ENCODE assay signal across 1 cellular context in the genomic region with DNA sequence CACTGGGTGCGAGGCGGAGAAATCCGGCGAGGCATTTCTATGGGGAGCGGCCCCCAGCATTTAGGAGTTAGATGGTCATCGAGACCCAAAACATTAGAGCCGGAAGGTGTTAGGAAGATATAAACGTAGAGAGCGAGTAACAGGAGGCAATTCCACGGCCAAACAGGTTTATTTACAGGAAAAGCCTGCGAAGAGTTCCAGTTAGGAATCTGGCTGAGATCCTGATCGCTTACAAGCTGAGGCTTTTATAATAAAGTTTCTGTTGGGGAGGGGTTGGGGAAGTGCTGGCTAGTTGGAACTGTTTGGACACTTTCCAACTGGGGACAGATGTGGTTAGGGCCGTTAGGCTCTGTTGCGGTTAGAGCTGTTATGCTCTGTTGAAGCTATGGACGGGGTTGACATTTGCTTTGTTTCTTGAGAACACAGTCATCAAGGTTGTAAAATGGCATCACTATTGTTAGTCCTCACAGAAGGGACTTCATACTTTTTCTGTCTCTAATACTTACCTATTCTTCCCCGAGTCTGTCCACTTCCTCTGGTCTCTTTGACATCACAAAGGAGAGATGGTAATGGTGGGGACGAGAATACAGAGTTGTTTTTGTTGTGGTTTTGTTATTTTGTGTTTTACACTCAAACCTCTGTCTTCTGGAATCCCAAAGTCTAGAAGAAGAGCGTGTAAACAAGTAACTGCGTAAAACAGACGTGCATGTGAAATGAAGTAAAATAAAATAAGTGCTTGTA.
TF ChIP-seq lines count a peak whose summit lies in the region.

No MANE protein-coding gene starts in this region.

TF ChIP-seq in HEK293, 187 proteins besides CTCF, POLR2A, EP300 and RAD21 (continued from another document):
- TF ChIP-seq, protein P1, sequence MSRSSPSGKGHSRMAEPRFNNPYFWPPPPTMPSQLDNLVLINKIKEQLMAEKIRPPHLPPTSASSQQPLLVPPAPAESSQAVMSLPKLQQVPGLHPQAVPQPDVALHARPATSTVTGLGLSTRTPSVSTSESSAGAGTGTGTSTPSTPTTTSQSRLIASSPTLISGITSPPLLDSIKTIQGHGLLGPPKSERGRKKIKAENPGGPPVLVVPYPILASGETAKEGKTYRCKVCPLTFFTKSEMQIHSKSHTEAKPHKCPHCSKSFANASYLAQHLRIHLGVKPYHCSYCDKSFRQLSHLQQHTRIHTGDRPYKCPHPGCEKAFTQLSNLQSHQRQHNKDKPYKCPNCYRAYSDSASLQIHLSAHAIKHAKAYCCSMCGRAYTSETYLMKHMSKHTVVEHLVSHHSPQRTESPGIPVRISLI (tag by site-specific recombination; IDR thresholded peaks at IDR 0.05): no peak
- TF ChIP-seq ZNF610 (tag by site-specific recombination; IDR thresholded peaks at IDR 0.05; ENCODE audit: borderline replicate concordance): no peak
- TF ChIP-seq ZSCAN16 (tag by site-specific recombination; IDR thresholded peaks at IDR 0.05): no peak
- no peak for TF ChIP-seq ZFP41 (tag by site-specific recombination; IDR thresholded peaks at IDR 0.05; ENCODE audit: borderline replicate concordance)
- TF ChIP-seq SP7 (tag by site-specific recombination; IDR thresholded peaks at IDR 0.05): no peak
- TF ChIP-seq ZNF600 (tag by site-specific recombination; IDR thresholded peaks at IDR 0.05): peak; percentile 87
- TF ChIP-seq ZNF133 (tag by site-specific recombination; IDR thresholded peaks at IDR 0.05): no peak
- TF ChIP-seq ZNF169 (tag by site-specific recombination; IDR thresholded peaks at IDR 0.05): no peak
- no peak for TF ChIP-seq ZNF571 (tag by site-specific recombination; IDR thresholded peaks at IDR 0.05)
- TF ChIP-seq OVOL3 (tag by site-specific recombination; IDR thresholded peaks at IDR 0.05): peak; percentile 91; the same call in 1 of the 2 replicates
- TF ChIP-seq ZNF629 (tag by site-specific recombination; IDR thresholded peaks at IDR 0.05): no peak
- TF ChIP-seq ZEB2 (tag by site-specific recombination; IDR thresholded peaks at IDR 0.05): no peak
- no peak for TF ChIP-seq ZNF670 (tag by site-specific recombination; IDR thresholded peaks at IDR 0.05; ENCODE audit: low read depth)
- TF ChIP-seq ZNF530 (tag by site-specific recombination; IDR thresholded peaks at IDR 0.05; ENCODE audit: low read depth): no peak
- TF ChIP-seq SP2 (tag by site-specific recombination; IDR thresholded peaks at IDR 0.05): no peak
- TF ChIP-seq ZNF473 (tag by site-specific recombination; IDR thresholded peaks at IDR 0.05): no peak
- 0 out of 2 replicates have a peak, but pooled peaks have one; percentile 19 for TF ChIP-seq ZSCAN30 (tag by site-specific recombination; IDR thresholded peaks at IDR 0.05)
- no peak for TF ChIP-seq ZNF48 (tag by site-specific recombination; IDR thresholded peaks at IDR 0.05)
- no peak for TF ChIP-seq ZNF623 (tag by site-specific recombination; IDR thresholded peaks at IDR 0.05)
- TF ChIP-seq GLIS1 (tag by site-specific recombination; IDR thresholded peaks at IDR 0.05): no peak
- no peak for TF ChIP-seq ZNF202 (tag by site-specific recombination; IDR thresholded peaks at IDR 0.05; ENCODE audit: borderline replicate concordance)
- TF ChIP-seq MZF1 (tag by site-specific recombination; IDR thresholded peaks at IDR 0.05; ENCODE audit: borderline replicate concordance): 0 out of 2 replicates have a peak, but pooled peaks have one; percentile 56
- TF ChIP-seq ZNF449 (tag by site-specific recombination; IDR thresholded peaks at IDR 0.05): 0 out of 2 replicates have a peak, but pooled peaks have one; percentile 11
- TF ChIP-seq ZNF354C (tag by site-specific recombination; IDR thresholded peaks at IDR 0.05; ENCODE audit: borderline replicate concordance, low read depth): no peak
- no peak for TF ChIP-seq ZFHX2 (tag by site-specific recombination; conservative IDR thresholded peaks at IDR 0.05)
- no peak for TF ChIP-seq HOXC10 (CRISPR knock-in tag; IDR thresholded peaks at IDR 0.05)
- 0 out of 2 replicates have a peak, but pooled peaks have one; percentile 32 for TF ChIP-seq GLIS2 (tag by site-specific recombination; IDR thresholded peaks at IDR 0.05)
- TF ChIP-seq ZNF777 (tag by site-specific recombination; IDR thresholded peaks at IDR 0.05; ENCODE audit: borderline replicate concordance): no peak
- TF ChIP-seq YY1 (tag by site-specific recombination; IDR thresholded peaks at IDR 0.05): peak; percentile 16; the same call in 1 of the 2 replicates
- TF ChIP-seq ZNF624 (tag by site-specific recombination; IDR thresholded peaks at IDR 0.05): no peak
- TF ChIP-seq ZNF24 (tag by site-specific recombination; IDR thresholded peaks at IDR 0.05): 0 out of 2 replicates have a peak, but pooled peaks have one; percentile 18
- no peak for TF ChIP-seq ZNF488 (tag by site-specific recombination; IDR thresholded peaks at IDR 0.05)
- TF ChIP-seq ZNF112 (tag by site-specific recombination; IDR thresholded peaks at IDR 0.05): no peak
- TF ChIP-seq ZNF518A (tag by site-specific recombination; conservative IDR thresholded peaks at IDR 0.05; ENCODE audit: low read depth): no peak
- no peak for TF ChIP-seq GLI4 (tag by site-specific recombination; IDR thresholded peaks at IDR 0.05)
- TF ChIP-seq ZNF302 (tag by site-specific recombination; IDR thresholded peaks at IDR 0.05; ENCODE audit: low read depth): no peak
- no peak for TF ChIP-seq ZNF132 (tag by site-specific recombination; IDR thresholded peaks at IDR 0.05; ENCODE audit: borderline replicate concordance)
- no peak for TF ChIP-seq ZNF221 (tag by site-specific recombination; IDR thresholded peaks at IDR 0.05; ENCODE audit: borderline replicate concordance)
- TF ChIP-seq ZNF350 (tag by site-specific recombination; IDR thresholded peaks at IDR 0.05): no peak
- peak; percentile 32; the same call in 1 of the 2 replicates for TF ChIP-seq ZNF660 (tag by site-specific recombination; IDR thresholded peaks at IDR 0.05)
- TF ChIP-seq KLF8 (tag by site-specific recombination; IDR thresholded peaks at IDR 0.05): no peak
- no peak for TF ChIP-seq ZNF776 (tag by site-specific recombination; IDR thresholded peaks at IDR 0.05; ENCODE audit: borderline replicate concordance)
- TF ChIP-seq, protein P2, sequence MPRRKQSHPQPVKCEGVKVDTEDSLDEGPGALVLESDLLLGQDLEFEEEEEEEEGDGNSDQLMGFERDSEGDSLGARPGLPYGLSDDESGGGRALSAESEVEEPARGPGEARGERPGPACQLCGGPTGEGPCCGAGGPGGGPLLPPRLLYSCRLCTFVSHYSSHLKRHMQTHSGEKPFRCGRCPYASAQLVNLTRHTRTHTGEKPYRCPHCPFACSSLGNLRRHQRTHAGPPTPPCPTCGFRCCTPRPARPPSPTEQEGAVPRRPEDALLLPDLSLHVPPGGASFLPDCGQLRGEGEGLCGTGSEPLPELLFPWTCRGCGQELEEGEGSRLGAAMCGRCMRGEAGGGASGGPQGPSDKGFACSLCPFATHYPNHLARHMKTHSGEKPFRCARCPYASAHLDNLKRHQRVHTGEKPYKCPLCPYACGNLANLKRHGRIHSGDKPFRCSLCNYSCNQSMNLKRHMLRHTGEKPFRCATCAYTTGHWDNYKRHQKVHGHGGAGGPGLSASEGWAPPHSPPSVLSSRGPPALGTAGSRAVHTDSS (tag by site-specific recombination; IDR thresholded peaks at IDR 0.05): no peak
- TF ChIP-seq ZNF391 (tag by site-specific recombination; IDR thresholded peaks at IDR 0.05; ENCODE audit: borderline replicate concordance, low read depth): no peak
- TF ChIP-seq ZNF544 (tag by site-specific recombination; IDR thresholded peaks at IDR 0.05): no peak
- TF ChIP-seq SCRT2 (tag by site-specific recombination; IDR thresholded peaks at IDR 0.05): peak; percentile 42; the same call in 1 of the 2 replicates
- no peak for TF ChIP-seq ZBTB8A (tag by site-specific recombination; IDR thresholded peaks at IDR 0.05)
- no peak for TF ChIP-seq PRDM6 (tag by site-specific recombination; IDR thresholded peaks at IDR 0.05)
